ENCODE assay signal across 8 cellular contexts in genomic region chr11:73325036-73325981, GRCh38. TPM values are rescaled to one million over a fixed set of nuclear protein-coding genes. Genes with fewer than 3 reads are reported as not detected.
A peak's percentile ranks its signal among the peaks of the same experiment; 100 is the strongest.
DNase-seq lines count a peak whose midpoint lies in the region; ATAC-seq and TF ChIP-seq lines count a peak whose summit lies in the region.

No MANE protein-coding gene starts in this region.

- no peak overlapping the region for H3K4me3 ChIP-seq in neural progenitor cell

- intact Hi-C loops in CD14-positive monocyte (cut with micrococcal nuclease), result no loop called here

- H3F3A ChIP-seq in neural progenitor cell (ENCODE audit: low read depth), result peaks cover 14% of the 10 kb centered on the region

- no peaks in the 10 kb centered on the region for H3K27me3 ChIP-seq in neural progenitor cell

- peaks cover 8% of the 10 kb centered on the region for H3K36me3 Mint-ChIP-seq in neural progenitor cell
- H3K36me3 Mint-ChIP-seq in activated T-cell treated with anti-CD3 and anti-CD28 coated beads, Interleukin-2, amount 50 U/mL, for 24 hours (ENCODE audit: low read depth), result no peaks in the 10 kb centered on the region
- peaks cover 0 to 3% of the 10 kb centered on the region in 2 donors for H3K36me3 Mint-ChIP-seq in CD14-positive monocyte

- H3K79me2 ChIP-seq in neural progenitor cell (ENCODE audit: low read depth), result peaks cover 58% of the 10 kb centered on the region

- H3K4me1 ChIP-seq in neural progenitor cell, result peaks cover 67% of the 10 kb centered on the region

- no peak for TF ChIP-seq CTCF in neural progenitor cell (IDR thresholded peaks at IDR 0.05)
- TF ChIP-seq CTCF in CD14-positive monocyte (IDR thresholded peaks at IDR 0.05), result no peak

- peaks cover 13% of the 10 kb centered on the region for H3K27me3 Mint-ChIP-seq in neural progenitor cell (ENCODE audit: insufficient read depth, low read depth)
- H3K27me3 Mint-ChIP-seq in activated T-cell treated with anti-CD3 and anti-CD28 coated beads, Interleukin-2, amount 50 U/mL, for 24 hours, result no peaks in the 10 kb centered on the region
- H3K27me3 Mint-ChIP-seq in CD14-positive monocyte (ENCODE audit: low read depth in 3 of 3), result peaks cover 4 to 8% (median 6%) of the 10 kb centered on the region in 3 donors

- peak; percentile 73 for ATAC-seq in HG02798 (IDR thresholded peaks at IDR 0.05; ENCODE audit: poor library complexity, unreplicated experiment)

- DNase-seq in neural progenitor cell (ENCODE audit: low spot score) (no peak), CD14-positive monocyte (ENCODE audit: low spot score) (no peak), NOMO-1 treated with DMSO at 0.1 percent for 48 hours (lab: John Stamatoyannopoulos, UW; ENCODE audit: unreplicated experiment) (no peak)
- no peak for DNase-seq in activated T-cell treated with anti-CD3 and anti-CD28 coated beads, Interleukin-2, amount 50 U/mL, for 24 hours
- DNase-seq in activated naive CD4-positive, alpha-beta T cell treated with anti-CD3 and anti-CD28 coated beads, Interleukin-2, amount 50 U/mL, for 16 hours, result no peak

- no peak overlapping the region for H2AFZ ChIP-seq in neural progenitor cell (replicated peaks)

- H3K27ac Mint-ChIP-seq in neural progenitor cell (peak overlapping the region; percentile 96), CD14-positive monocyte (peak overlapping the region in 2 of 7 donors; percentile 61 to 62)
- no peak overlapping the region for H3K27ac Mint-ChIP-seq in activated T-cell treated with anti-CD3 and anti-CD28 coated beads, Interleukin-2, amount 50 U/mL, for 24 hours

- peaks cover 59% of the 10 kb centered on the region for H4K20me1 ChIP-seq in neural progenitor cell (ENCODE audit: low read depth)

- H3K4me3 Mint-ChIP-seq in neural progenitor cell, result peak overlapping the region; percentile 28
- no peak overlapping the region for H3K4me3 Mint-ChIP-seq in activated T-cell treated with anti-CD3 and anti-CD28 coated beads, Interleukin-2, amount 50 U/mL, for 24 hours
- H3K4me3 Mint-ChIP-seq in CD14-positive monocyte, result no peak overlapping the region

- no peaks in the 10 kb centered on the region for H3K9me3 Mint-ChIP-seq in neural progenitor cell
- H3K9me3 Mint-ChIP-seq in activated T-cell treated with anti-CD3 and anti-CD28 coated beads, Interleukin-2, amount 50 U/mL, for 24 hours, result no peaks in the 10 kb centered on the region
- H3K9me3 Mint-ChIP-seq in CD14-positive monocyte, result peaks cover 0 to 3% (median 0%) of the 10 kb centered on the region in 7 donors

- H3K4me2 ChIP-seq in neural progenitor cell, result peak overlapping the region; percentile 5

- peak; percentile 42 for TF ChIP-seq POLR2A in GM18526 (IDR thresholded peaks at IDR 0.05; ENCODE audit: extremely low read depth, insufficient read length)

- H3K9me3 ChIP-seq in neural progenitor cell (ENCODE audit: low read depth), result no peaks in the 10 kb centered on the region

- no peaks in the 10 kb centered on the region for H3K36me3 ChIP-seq in neural progenitor cell

- H3K4me1 Mint-ChIP-seq in neural progenitor cell (peaks cover 87% of the 10 kb centered on the region), CD14-positive monocyte (peaks cover 23% of the 10 kb centered on the region)
- peaks cover 5% of the 10 kb centered on the region for H3K4me1 Mint-ChIP-seq in activated T-cell treated with anti-CD3 and anti-CD28 coated beads, Interleukin-2, amount 50 U/mL, for 24 hours (ENCODE audit: low read depth)

- H3K9ac ChIP-seq in neural progenitor cell, result no peak overlapping the region

- peak overlapping the region; percentile 17 for H3K27ac ChIP-seq in angular gyrus (ENCODE audit: low read depth, low read length)
- H3K27ac ChIP-seq in neural progenitor cell, result no peak overlapping the region

RNA-seq across cellular contexts. Expression of gene ARHGEF17, which starts 17.2 kb away (rescaled TPM):
- total RNA-seq in neural progenitor cell (ENCODE audit: low replicate concordance), result 19.9 and 41.8 TPM in 2 replicates
- under 1 TPM; 0.16 to 0.55 TPM for polyA plus RNA-seq in CD14-positive monocyte

RNA-seq across cellular contexts. Expression of gene RELT, which starts 50.9 kb away (rescaled TPM):
- 5.4 and 15.0 TPM in 2 replicates for total RNA-seq in neural progenitor cell (ENCODE audit: low replicate concordance)
- polyA plus RNA-seq in CD14-positive monocyte, result 10 to 100 TPM; 16.4 to 27.3 TPM

RNA-seq across cellular contexts. Expression of gene P2RY6, which starts 53.2 kb away (rescaled TPM):
- 0.25 TPM in 1 of 2 replicates, not detected in the other for total RNA-seq in neural progenitor cell (ENCODE audit: low replicate concordance)
- 1 to 10 TPM; 1.7 to 5.1 TPM for polyA plus RNA-seq in CD14-positive monocyte
